ENCODE assay signal across 26 cellular contexts in genomic region chr10:75857269-75857846, GRCh38.
DNase-seq lines count a peak whose midpoint lies in the region; ATAC-seq, FAIRE-seq and TF ChIP-seq lines count a peak whose summit lies in the region.
"Had no signal": no experiment of that assay in that cellular context is flagged by ENCODE, and none has a peak within 500 bp of the region (broad histone marks: within the 10 kb centered on the region; RNA-seq: fewer than 3 reads in every experiment).

No MANE protein-coding gene starts in this region.

- H3K79me2 ChIP-seq in HepG2 (ENCODE audit: insufficient read depth, low read length) = no peaks in the 10 kb centered on the region
- H3K79me2 ChIP-seq in H1 (ENCODE audit: control insufficient read depth in 1 of 2, insufficient read depth in 2 of 2, low read length in 2 of 2) = no peaks in the 10 kb centered on the region

- no peak overlapping the region for H3K4me2 ChIP-seq in HepG2 (ENCODE audit: low read depth, low read length)
- H3K4me2 ChIP-seq in H1 (ENCODE audit: insufficient read depth in 1 of 2, low read depth in 2 of 2, low read length in 2 of 2) = peak overlapping the region; percentile 4 to 18; a peak in 1 of 4 replicates
- H3K4me2 ChIP-seq: BLaER1, PC-9 had no signal

- H3K79me1 ChIP-seq in H1 (ENCODE audit: low read depth, low read length) = no peaks in the 10 kb centered on the region

- H3K18ac ChIP-seq in H1 (ENCODE audit: extremely low read depth, low read length) = peak overlapping the region; percentile 98

- FAIRE-seq in HepG2 (lab: Jason Lieb, UNC) (no peak), H1 (lab: Jason Lieb, UNC) (peak; percentile 82)
- FAIRE-seq: GM12891, H54 had no signal

- no peak overlapping the region for H3K23ac ChIP-seq in H1 (ENCODE audit: insufficient read length)

- peak overlapping the region; percentile 85 for H4K5ac ChIP-seq in H1 (ENCODE audit: insufficient read length, low read depth, low read length)

- no peak for ATAC-seq in HepG2
- ATAC-seq in right lobe of liver = no peak
- no peak for ATAC-seq in activated T-helper 17 cell treated with anti-CD3 and anti-CD28 coated beads, Interleukin-2, amount 50 U/mL, for 72 hours (replicated peaks)

- TF ChIP-seq RAD21 in HepG2 (CRISPR knock-in tag; IDR thresholded peaks at IDR 0.05) (no peak), H1 (IDR thresholded peaks at IDR 0.05 in 1 of 2, conservative IDR thresholded peaks at IDR 0.05 in 1 of 2; ENCODE audit: low read depth in 2 of 2, low read length in 2 of 2) (peak in 1 of 2 experiments; percentile 0; a peak in 1 of 4 replicates)

- no peak overlapping the region for H3K4me3 Mint-ChIP-seq in activated T-helper 17 cell treated with anti-CD3 and anti-CD28 coated beads, Interleukin-2, amount 50 U/mL, for 72 hours
- H3K4me3 Mint-ChIP-seq: CD4-positive, alpha-beta memory T cell; IgD-negative memory B cell had no signal

- no peak for TF ChIP-seq CTCF in HepG2 (CRISPR knock-in tag; IDR thresholded peaks at IDR 0.05)
- TF ChIP-seq CTCF in right lobe of liver (IDR thresholded peaks at IDR 0.05) = no peak
- TF ChIP-seq CTCF in H1 (IDR thresholded peaks at IDR 0.05; ENCODE audit: control extremely low read depth in 1 of 3, insufficient read depth in 1 of 3, low read depth in 1 of 3, low read length in 3 of 3) = no peak

- TF ChIP-seq EP300 in HepG2 (IDR thresholded peaks at IDR 0.05; ENCODE audit: low read depth in 2 of 2, low read length in 2 of 2) = no peak
- TF ChIP-seq EP300 in HepG2 (CRISPR knock-in tag; IDR thresholded peaks at IDR 0.05; ENCODE audit: borderline replicate concordance) = no peak
- TF ChIP-seq EP300 in H1 (IDR thresholded peaks at IDR 0.05; ENCODE audit: borderline replicate concordance in 1 of 2, low read depth in 2 of 2, low read length in 2 of 2) = no peak

- CTCF ChIA-PET in HepG2 (lab: Yijun Ruan, JAX; ENCODE audit: low intra/inter-chr PET ratio, low total read pairs) (no interaction called here), H1 (lab: Charles Lee; ENCODE audit: partially characterized antibody) (no interaction called here)

- H4K91ac ChIP-seq in H1 (replicated peaks; ENCODE audit: insufficient read length, low read length) = peak overlapping the region; percentile 79

- no peak overlapping the region for H2AK5ac ChIP-seq in H1 (ENCODE audit: low read depth, low read length)

- no peak for DNase-seq in HepG2 (ENCODE audit: low spot score)
- no peak for DNase-seq in right lobe of liver
- DNase-seq in H1 (ENCODE audit: low read depth in 1 of 2, low spot score in 2 of 2) = peak in 1 of 2 experiments; percentile 25
- DNase-seq in activated naive CD4-positive, alpha-beta T cell treated with Interleukin-2 at 50 U/mL for 16 hours = no peak
- no peak for DNase-seq in activated CD8-positive, alpha-beta memory T cell treated with anti-CD3 and anti-CD28 coated beads for 24 hours
- DNase-seq in activated gamma-delta T cell (lab: John Stamatoyannopoulos, UW) = no peak
- DNase-seq: ACHN; CD4-positive, alpha-beta memory T cell; DND-41; NCI-H1105; NCI-H146; NCI-H2029; NCI-H2227 treated with DMSO at 0.1 percent for 48 hours; NCI-H510A treated with DMSO at 0.1 percent for 48 hours; PC-9; RPMI8226; SHP77; SW 1271 had no signal

- no peak for TF ChIP-seq POLR2A in HepG2 (IDR thresholded peaks at IDR 0.05; ENCODE audit: insufficient read depth in 1 of 2, low read depth in 2 of 2, low read length in 2 of 2)
- no peak for TF ChIP-seq POLR2A in right lobe of liver (IDR thresholded peaks at IDR 0.05)
- TF ChIP-seq POLR2A in H1 (IDR thresholded peaks at IDR 0.05; ENCODE audit: control extremely low read depth in 1 of 2, low read depth in 2 of 2, low read length in 2 of 2) = no peak

- H3K4me1 Mint-ChIP-seq in activated T-helper 17 cell treated with anti-CD3 and anti-CD28 coated beads, Interleukin-2, amount 50 U/mL, for 72 hours = no peaks in the 10 kb centered on the region
- H3K4me1 Mint-ChIP-seq: CD4-positive, alpha-beta memory T cell; IgD-negative memory B cell had no signal

- H3K4me1 ChIP-seq in HepG2 (ENCODE audit: insufficient read depth, low read length) (peaks cover 11% of the 10 kb centered on the region; the same call in 1 of the 2 replicates), right lobe of liver (peaks cover 0 to 8% (median 3%) of the 10 kb centered on the region in 4 donors), H1 (replicated peaks in 1 of 4; ENCODE audit: control insufficient read depth in 3 of 4, insufficient read depth in 4 of 4, low read length in 3 of 4) (peaks cover 8 to 10% (median 9%) of the 10 kb centered on the region in 4 experiments), iPS-20b (ENCODE audit: insufficient read depth, low read length) (peaks cover 9% of the 10 kb centered on the region; the same call in 1 of the 2 replicates)
- H3K4me1 ChIP-seq: BLaER1 had no signal

- H2AFZ ChIP-seq in HepG2 (ENCODE audit: low read length) (no peak overlapping the region), H1 (ENCODE audit: low read length) (peak overlapping the region; percentile 21; the same call in 1 of the 2 replicates)
- H2AFZ ChIP-seq: PC-9 had no signal

- H2BK5ac ChIP-seq in H1 (ENCODE audit: low read depth, low read length) = peak overlapping the region; percentile 61; the same call in 1 of the 2 replicates

- H3K27ac Mint-ChIP-seq in activated T-helper 17 cell treated with anti-CD3 and anti-CD28 coated beads, Interleukin-2, amount 50 U/mL, for 72 hours = no peak overlapping the region
- H3K27ac Mint-ChIP-seq: CD4-positive, alpha-beta memory T cell; IgD-negative memory B cell had no signal

- no TSS peak for BruUV-seq in HepG2 (replicated peaks; lab: Mats Ljungman, UMichigan)

- POLR2A ChIA-PET in HepG2 (lab: Yijun Ruan, JAX) (no interaction called here), H1 (lab: Charles Lee; ENCODE audit: partially characterized antibody) (interaction anchor here (1.7 kb wide), 1 partner anchor 12 kb away, joined by 5 read pairs; no protein-coding TSS in a partner anchor)

- H3K4me3 ChIP-seq in HepG2 (replicated peaks in 1 of 3; ENCODE audit: insufficient read depth in 1 of 3, low read depth in 2 of 3, low read length in 3 of 3) (no peak overlapping the region), right lobe of liver (no peak overlapping the region), H1 (ENCODE audit: extremely low read depth in 1 of 4, insufficient read depth in 2 of 4, low read depth in 3 of 4, low read length in 4 of 4) (no peak overlapping the region), iPS-20b (ENCODE audit: low read length) (no peak overlapping the region)
- H3K4me3 ChIP-seq: BLaER1, PC-9, SK-N-MC had no signal

- H4K8ac ChIP-seq in H1 (ENCODE audit: extremely low read depth, insufficient read depth, low read length) = no peak overlapping the region

- in situ Hi-C loops in HepG2 (cut with HindIII; ENCODE audit: extremely low pct_ligation_motif_present, low pct_unique_long_range_greater_than_20kb) = no loop called here

- H2BK20ac ChIP-seq in H1 (ENCODE audit: low read length) = peak overlapping the region; percentile 49; the same call in 1 of the 2 replicates

- H2BK15ac ChIP-seq in H1 (ENCODE audit: low read length) = no peak overlapping the region

- no peaks in the 10 kb centered on the region for H3K27me3 Mint-ChIP-seq in activated T-helper 17 cell treated with anti-CD3 and anti-CD28 coated beads, Interleukin-2, amount 50 U/mL, for 72 hours
- H3K27me3 Mint-ChIP-seq: IgD-negative memory B cell had no signal

- H3K56ac ChIP-seq in H1 (replicated peaks; ENCODE audit: insufficient read length, low read depth, low read length) = no peak overlapping the region

- no peaks in the 10 kb centered on the region; the same call in 1 of the 2 replicates for H3K23me2 ChIP-seq in H1 (ENCODE audit: low read depth, low read length)

- 0 out of 2 replicates have a peak overlapping the region, but pooled peaks have one; percentile 39 for H2BK12ac ChIP-seq in H1 (ENCODE audit: low read depth, low read length)

- H3K9me3 ChIP-seq in HepG2 (ENCODE audit: low read length) (no peaks in the 10 kb centered on the region), right lobe of liver (no peaks in the 10 kb centered on the region), H1 (ENCODE audit: insufficient read depth in 2 of 2, low read depth in 1 of 2, low read length in 1 of 2) (no peaks in the 10 kb centered on the region), iPS-20b (ENCODE audit: insufficient read depth, low read depth, low read length) (no peaks in the 10 kb centered on the region)
- H3K9me3 ChIP-seq: BLaER1 had no signal

- H3K9ac ChIP-seq in HepG2 (ENCODE audit: insufficient read depth, low read depth, low read length) (no peak overlapping the region), H1 (replicated peaks in 1 of 4; ENCODE audit: extremely low read depth in 1 of 4, low read depth in 3 of 4, low read length in 3 of 4) (no peak overlapping the region), iPS-20b (ENCODE audit: low read depth, low read length) (no peak overlapping the region)
- H3K9ac ChIP-seq: BLaER1 had no signal

- no peaks in the 10 kb centered on the region for H3K36me3 Mint-ChIP-seq in activated T-helper 17 cell treated with anti-CD3 and anti-CD28 coated beads, Interleukin-2, amount 50 U/mL, for 72 hours (ENCODE audit: low read depth)
- H3K36me3 Mint-ChIP-seq: CD4-positive, alpha-beta memory T cell; IgD-negative memory B cell had no signal

- no peak overlapping the region for H3K14ac ChIP-seq in H1 (ENCODE audit: insufficient read length)

- no peaks in the 10 kb centered on the region for H4K20me1 ChIP-seq in HepG2 (ENCODE audit: insufficient read depth, low read length)
- H4K20me1 ChIP-seq in H1 (replicated peaks in 1 of 2; ENCODE audit: control insufficient read depth in 1 of 2, insufficient read depth in 2 of 2, low read length in 2 of 2) = no peaks in the 10 kb centered on the region
- H4K20me1 ChIP-seq: BLaER1 had no signal

- 87% methylated on average over 5 of the region's 5 CpGs for WGBS in HepG2 (ENCODE audit: low lambda C conversion rate)
- WGBS in right lobe of liver (ENCODE audit: insufficient coverage, low coverage, low lambda C conversion rate, missing lambda C conversion rate) = 74% methylated on average over 5 of the region's 5 CpGs
- WGBS in H1 (ENCODE audit: extremely low coverage in 1 of 2, insufficient coverage in 1 of 2, insufficient read length in 1 of 2, insufficient replicate concordance in 2 of 2, low coverage in 1 of 2, low lambda C conversion rate in 2 of 2, missing lambda C conversion rate in 1 of 2), 2 experiments = 30% methylated on average over 5 of the region's 5 CpGs; no CpG with 5 or more reads in 1 of the 2 experiments

- H3K27me3 ChIP-seq in HepG2 (ENCODE audit: control insufficient read depth in 1 of 2, insufficient read depth in 2 of 2, low read length in 2 of 2) = no peaks in the 10 kb centered on the region
- H3K27me3 ChIP-seq in right lobe of liver = no peaks in the 10 kb centered on the region
- H3K27me3 ChIP-seq in H1 (replicated peaks in 1 of 4; ENCODE audit: control insufficient read depth in 3 of 4, extremely low read depth in 1 of 4, insufficient read depth in 3 of 4, low read length in 3 of 4) = no peaks in the 10 kb centered on the region
- H3K27me3 ChIP-seq in iPS-20b (ENCODE audit: insufficient read depth, low read length) = no peaks in the 10 kb centered on the region
- H3K27me3 ChIP-seq: BLaER1 had no signal

- intact Hi-C loops in HepG2 (cut with micrococcal nuclease; ENCODE audit: unreplicated experiment) = no loop called here
- intact Hi-C loops in right lobe of liver (cut with DNase I) = no loop called here

- H2BK120ac ChIP-seq in H1 (replicated peaks; ENCODE audit: low read depth, low read length) = peak overlapping the region; percentile 30

- H3K9me3 Mint-ChIP-seq in activated T-helper 17 cell treated with anti-CD3 and anti-CD28 coated beads, Interleukin-2, amount 50 U/mL, for 72 hours = no peaks in the 10 kb centered on the region

- no peak overlapping the region for H3K27ac ChIP-seq in HepG2 (ENCODE audit: extremely low read length, insufficient read depth, low read length)
- H3K27ac ChIP-seq in right lobe of liver = no peak overlapping the region
- no peak overlapping the region for H3K27ac ChIP-seq in H1 (ENCODE audit: low read depth, low read length)
- H3K27ac ChIP-seq in iPS-20b (ENCODE audit: low read length) = peak overlapping the region; percentile 3
- H3K27ac ChIP-seq: 22Rv1, BLaER1, PC-9, SK-N-MC had no signal

- H3K4ac ChIP-seq in H1 (replicated peaks; ENCODE audit: insufficient read length, low read depth, low read length) = peak overlapping the region; percentile 40

- H3K36me3 ChIP-seq in HepG2 (replicated peaks in 1 of 2; ENCODE audit: control insufficient read depth in 1 of 2, insufficient read depth in 2 of 2, low read length in 2 of 2) (no peaks in the 10 kb centered on the region), right lobe of liver (no peaks in the 10 kb centered on the region), H1 (ENCODE audit: control insufficient read depth in 2 of 4, insufficient read depth in 4 of 4, low read length in 3 of 4) (no peaks in the 10 kb centered on the region), iPS-20b (ENCODE audit: insufficient read depth, low read depth, low read length) (no peaks in the 10 kb centered on the region)
- H3K36me3 ChIP-seq: BLaER1 had no signal

Comparison
In these comparisons a context has a peak if more than half of its experiments do, and no peak if none do; other contexts are left out.
1. Of the 41 proteins assayed by ChIP-seq in both HepG2 and H1: peak only in HepG2: none; only in H1: ATF2, HDAC2, KDM1A, MAFK and TCF12; in both: none; in neither: 35; mixed calls (peak in some experiments, not most) for 1.